24 cellular contexts compared by ENCODE assay signal in genomic region chr4:6265546-6265945, GRCh38.
"Had no signal": no experiment of that assay in that cellular context is flagged by ENCODE, and none has a peak within 500 bp of the region (broad histone marks: within the 10 kb centered on the region; RNA-seq: fewer than 3 reads in every experiment).

No MANE protein-coding gene starts in this region.

- H3K36me3 ChIP-seq: MG63, Peyer's patch, SJCRH30 had no signal

- H3K4me2 ChIP-seq: PC-9 had no signal

- H3K9me3 ChIP-seq: MG63, Peyer's patch, SJCRH30 had no signal

- ATAC-seq: HepG2, Right ventricle myocardium inferior, SK-N-SH treated with all-trans-retinoic acid at 6 μM for 48 hours had no signal

- H3K4me3 ChIP-seq: MG63, PC-9, Peyer's patch, SJCRH30 had no signal

- H3K27me3 ChIP-seq: MG63, Peyer's patch, SJCRH30 had no signal

- H2AFZ ChIP-seq: PC-9 had no signal

- H3K27ac ChIP-seq: PC-9, Peyer's patch, SJCRH30 had no signal

- FAIRE-seq: HepG2 had no signal

- DNase-seq: IMR-90, Karpas-422, KG1, MG63, NCI-H1092, NCI-H1436, NCI-H187, NCI-H2029, NCI-H2081 treated with DMSO at 0.1 percent for 48 hours, NCI-H2171, NCI-H226, NCI-H446, NCI-H510A, NCI-H524 treated with DMSO at 0.1 percent for 48 hours, NCI-H69, NCI-H774, OCI-M1, PC-9, Peyer's patch, SHP77 treated with DMSO at 0.1 percent for 48 hours, SJCRH30 had no signal
